In the genomic region with DNA sequence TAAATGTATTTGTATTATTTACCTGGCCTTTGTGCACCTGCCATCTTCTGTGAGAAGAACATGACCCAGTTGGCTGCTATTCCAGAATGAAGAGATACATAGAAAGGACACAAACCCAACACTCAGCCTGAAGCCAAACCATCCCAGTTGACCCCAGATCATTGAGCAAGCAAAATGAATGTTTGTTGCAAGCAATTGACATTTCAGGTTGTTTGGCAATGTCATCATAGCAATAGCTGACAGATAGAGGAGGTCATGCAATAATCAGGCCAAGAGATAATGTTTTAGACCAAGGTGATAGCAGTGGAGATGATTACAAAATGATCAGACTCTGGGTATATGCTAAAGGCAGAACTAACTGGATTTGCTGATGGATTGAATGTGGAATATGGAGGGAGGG, we compare ENCODE assay signal across 11 cellular contexts.
"Had no signal": no experiment of that assay in that cellular context is flagged by ENCODE, and none has a peak within 500 bp of the region (broad histone marks: within the 10 kb centered on the region; RNA-seq: fewer than 3 reads in every experiment).

No MANE protein-coding gene starts in this region.

- H3K4me1 ChIP-seq: HAP-1 had no signal

- H3K4me2 ChIP-seq: GM23338 had no signal

- H3K36me3 ChIP-seq: HAP-1 had no signal

- H3K27ac ChIP-seq: GM23248 had no signal

- FAIRE-seq: H1, H54 had no signal

- H3K4me3 ChIP-seq: GM23248, GM23338, HAP-1 had no signal

- H3K9me3 ChIP-seq: HAP-1 had no signal

- DNase-seq: GM23248, GOT3, H7, H9, HCEC 1CT, HFFc6 had no signal

- H2AFZ ChIP-seq: GM23248, GM23338 had no signal

- ATAC-seq: GM23338, HCT116 had no signal

- H3K9ac ChIP-seq: GM23248 had no signal
